Comparison of ENCODE assay signal across 13 cellular contexts in the genomic region with DNA sequence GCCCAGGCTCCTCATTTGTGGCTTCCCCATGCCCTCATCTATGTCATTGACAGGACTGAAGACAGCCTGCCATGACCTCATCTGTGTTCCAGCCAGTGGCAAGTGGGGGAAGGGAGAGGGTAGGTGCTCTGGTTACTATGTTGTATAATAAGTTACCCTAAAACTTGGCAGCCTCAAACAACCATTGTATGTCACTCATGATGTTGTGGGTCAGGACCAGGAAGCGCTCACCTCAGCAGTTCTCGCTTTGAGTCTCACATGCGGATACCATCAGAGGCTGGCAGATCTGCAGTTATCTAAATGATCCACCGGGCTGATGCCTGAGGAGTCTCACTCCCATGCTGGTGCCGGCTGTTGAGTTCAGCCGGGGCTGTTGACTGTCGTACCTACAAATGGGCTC.
DNase-seq lines count a peak whose midpoint lies in the region; ATAC-seq, FAIRE-seq and TF ChIP-seq lines count a peak whose summit lies in the region.
"Had no signal": no experiment of that assay in that cellular context is flagged by ENCODE, and none has a peak within 500 bp of the region (broad histone marks: within the 10 kb centered on the region; RNA-seq: fewer than 3 reads in every experiment).

No MANE protein-coding gene starts in this region.

- intact Hi-C loops in CD4-positive, alpha-beta T cell (cut with DNase I, micrococcal nuclease): loop anchor here in 1 of 2 experiments (5.0 kb wide), 1 partner anchor 187 kb away; no protein-coding TSS in a partner anchor
- intact Hi-C loops in pancreas (cut with DNase I): no loop called here

- no peaks in the 10 kb centered on the region for H3K9me2 ChIP-seq in GM23338 (ENCODE audit: insufficient read depth)

- no peaks in the 10 kb centered on the region for H3K79me2 ChIP-seq in GM23338 (replicated peaks; ENCODE audit: insufficient read depth)

- H3K36me3 Mint-ChIP-seq in CD4-positive, alpha-beta T cell (ENCODE audit: low read depth): no peaks in the 10 kb centered on the region
- H3K36me3 Mint-ChIP-seq in GM23338 (ENCODE audit: low read depth): peaks cover 7% of the 10 kb centered on the region
- H3K36me3 Mint-ChIP-seq in activated naive CD8-positive, alpha-beta T cell treated with anti-CD3 and anti-CD28 coated beads, Interleukin-2, amount 50 U/mL, for 24 hours (ENCODE audit: low read depth): no peaks in the 10 kb centered on the region
- H3K36me3 Mint-ChIP-seq: activated naive CD4-positive, alpha-beta T cell treated with anti-CD3 and anti-CD28 coated beads, Interleukin-2, amount 50 U/mL, for 72 hours; T-cell had no signal

- H3K27me3 ChIP-seq in CD4-positive, alpha-beta T cell (ENCODE audit: control insufficient read depth, insufficient read depth, low read length): peaks cover 46% of the 10 kb centered on the region
- H3K27me3 ChIP-seq in GM23338 (ENCODE audit: insufficient read depth) (no peaks in the 10 kb centered on the region), pancreas (no peaks in the 10 kb centered on the region)
- H3K27me3 ChIP-seq: foreskin keratinocyte had no signal

- no peaks in the 10 kb centered on the region for H3K9me3 Mint-ChIP-seq in CD4-positive, alpha-beta T cell
- H3K9me3 Mint-ChIP-seq in GM23338: peaks cover 5% of the 10 kb centered on the region; the same call in 2 of the 3 replicates
- H3K9me3 Mint-ChIP-seq in activated naive CD8-positive, alpha-beta T cell treated with anti-CD3 and anti-CD28 coated beads, Interleukin-2, amount 50 U/mL, for 24 hours: no peaks in the 10 kb centered on the region
- H3K9me3 Mint-ChIP-seq: activated naive CD4-positive, alpha-beta T cell treated with anti-CD3 and anti-CD28 coated beads, Interleukin-2, amount 50 U/mL, for 72 hours; T-cell had no signal

- peak; percentile 43 for ATAC-seq in CD4-positive, alpha-beta T cell (ENCODE audit: poor library complexity)
- ATAC-seq in GM23338 (no peak), pancreas (peak; percentile 37 to 49 (median 41))
- ATAC-seq in activated naive CD8-positive, alpha-beta T cell treated with anti-CD3 and anti-CD28 coated beads, Interleukin-2, amount 50 U/mL, for 24 hours: peak; percentile 35
- ATAC-seq: foreskin keratinocyte had no signal

- H3K9me3 ChIP-seq in CD4-positive, alpha-beta T cell (ENCODE audit: control insufficient read depth, low read length): no peaks in the 10 kb centered on the region
- H3K9me3 ChIP-seq in pancreas: no peaks in the 10 kb centered on the region

- H4K20me1 ChIP-seq in GM23338 (replicated peaks; ENCODE audit: insufficient read depth): no peaks in the 10 kb centered on the region

- H3K36me3 ChIP-seq in GM23338 (ENCODE audit: insufficient read depth) (no peaks in the 10 kb centered on the region), pancreas (no peaks in the 10 kb centered on the region)

- CTCF ChIA-PET in CD4-positive, alpha-beta T cell (lab: Charles Lee): no interaction called here

- FAIRE-seq in pancreas (lab: Jason Lieb, UNC): no peak

- no peak overlapping the region for H3K27ac Mint-ChIP-seq in CD4-positive, alpha-beta T cell
- H3K27ac Mint-ChIP-seq in GM23338: no peak overlapping the region
- no peak overlapping the region for H3K27ac Mint-ChIP-seq in activated naive CD8-positive, alpha-beta T cell treated with anti-CD3 and anti-CD28 coated beads, Interleukin-2, amount 50 U/mL, for 24 hours
- H3K27ac Mint-ChIP-seq: T-cell had no signal

- DNase-seq in CD4-positive, alpha-beta T cell: no peak
- peak; percentile 39 for DNase-seq in GM23338 (ENCODE audit: low spot score)
- no peak for DNase-seq in activated naive CD8-positive, alpha-beta T cell treated with anti-CD3 and anti-CD28 coated beads, Interleukin-2, amount 50 U/mL, for 24 hours
- peak in 4 of 6 donors; percentile 70 to 81 (median 80) for DNase-seq in pancreas
- DNase-seq in HPDE6-E6E7 (ENCODE audit: extremely low spot score): no peak
- no peak for DNase-seq in Ammon's horn (ENCODE audit: low spot score)
- DNase-seq in glomerular visceral epithelial cell (ENCODE audit: extremely low spot score): no peak
- DNase-seq: C1 segment of cervical spinal cord; DND-41; effector CD8-positive, alpha-beta T cell; foreskin keratinocyte; T-cell had no signal

- POLR2A ChIA-PET in CD4-positive, alpha-beta T cell (lab: Charles Lee): no interaction called here

- peaks cover 13% of the 10 kb centered on the region; the same call in 1 of the 2 replicates for H3K4me1 ChIP-seq in GM23338 (ENCODE audit: insufficient read depth)
- peaks cover 0 to 13% (median 6%) of the 10 kb centered on the region in 3 donors for H3K4me1 ChIP-seq in pancreas

- H3K4me3 ChIP-seq in GM23338 (0 out of 2 replicates have a peak overlapping the region, but pooled peaks have one; percentile 25), pancreas (peak overlapping the region in 2 of 4 donors; percentile 53 to 60)

- peak overlapping the region; percentile 73 for H3K4me2 ChIP-seq in GM23338

- peak overlapping the region; percentile 92; the same call in 1 of the 2 replicates for H2AFZ ChIP-seq in GM23338

- H3K4me3 Mint-ChIP-seq in CD4-positive, alpha-beta T cell: no peak overlapping the region
- H3K4me3 Mint-ChIP-seq in GM23338: no peak overlapping the region
- H3K4me3 Mint-ChIP-seq in activated naive CD8-positive, alpha-beta T cell treated with anti-CD3 and anti-CD28 coated beads, Interleukin-2, amount 50 U/mL, for 24 hours: no peak overlapping the region
- H3K4me3 Mint-ChIP-seq: T-cell had no signal

- peaks cover 11% of the 10 kb centered on the region for H3K4me1 Mint-ChIP-seq in CD4-positive, alpha-beta T cell (ENCODE audit: low read depth)
- H3K4me1 Mint-ChIP-seq in GM23338: peaks cover 41% of the 10 kb centered on the region
- H3K4me1 Mint-ChIP-seq in activated naive CD8-positive, alpha-beta T cell treated with anti-CD3 and anti-CD28 coated beads, Interleukin-2, amount 50 U/mL, for 24 hours: peaks cover 5% of the 10 kb centered on the region

- H3K27me3 Mint-ChIP-seq in CD4-positive, alpha-beta T cell: peaks cover 61% of the 10 kb centered on the region
- H3K27me3 Mint-ChIP-seq in GM23338 (ENCODE audit: insufficient read depth, low read depth, poor library complexity): peaks cover 20% of the 10 kb centered on the region
- peaks cover 47% of the 10 kb centered on the region for H3K27me3 Mint-ChIP-seq in activated naive CD8-positive, alpha-beta T cell treated with anti-CD3 and anti-CD28 coated beads, Interleukin-2, amount 50 U/mL, for 24 hours

- WGBS in pancreas, 2 donors: 14 to 15% methylated on average over 7 of the region's 7 CpGs

- H3F3A ChIP-seq in GM23338 (replicated peaks; ENCODE audit: low read depth): 0 out of 2 replicates have a peak, but pooled peaks cover 3% of the 10 kb centered on the region

- no peak for TF ChIP-seq CTCF in CD4-positive, alpha-beta T cell (IDR thresholded peaks at IDR 0.05)
- TF ChIP-seq CTCF in GM23338 (conservative IDR thresholded peaks at IDR 0.05; ENCODE audit: low read depth in 2 of 2) (no peak), pancreas (IDR thresholded peaks at IDR 0.05) (no peak)

- no peak overlapping the region for H3K27ac ChIP-seq in CD4-positive, alpha-beta T cell (ENCODE audit: low read depth, low read length)
- H3K27ac ChIP-seq in GM23338 (ENCODE audit: low read depth) (0 out of 2 replicates have a peak overlapping the region, but pooled peaks have one; percentile 47), pancreas (peak overlapping the region; percentile 88 to 98 (median 98))
- H3K27ac ChIP-seq: foreskin keratinocyte had no signal

TF ChIP-seq in GM23338, 12 proteins besides CTCF, POLR2A, EP300 and RAD21 (continues in another document):
- TF ChIP-seq, protein P1, sequence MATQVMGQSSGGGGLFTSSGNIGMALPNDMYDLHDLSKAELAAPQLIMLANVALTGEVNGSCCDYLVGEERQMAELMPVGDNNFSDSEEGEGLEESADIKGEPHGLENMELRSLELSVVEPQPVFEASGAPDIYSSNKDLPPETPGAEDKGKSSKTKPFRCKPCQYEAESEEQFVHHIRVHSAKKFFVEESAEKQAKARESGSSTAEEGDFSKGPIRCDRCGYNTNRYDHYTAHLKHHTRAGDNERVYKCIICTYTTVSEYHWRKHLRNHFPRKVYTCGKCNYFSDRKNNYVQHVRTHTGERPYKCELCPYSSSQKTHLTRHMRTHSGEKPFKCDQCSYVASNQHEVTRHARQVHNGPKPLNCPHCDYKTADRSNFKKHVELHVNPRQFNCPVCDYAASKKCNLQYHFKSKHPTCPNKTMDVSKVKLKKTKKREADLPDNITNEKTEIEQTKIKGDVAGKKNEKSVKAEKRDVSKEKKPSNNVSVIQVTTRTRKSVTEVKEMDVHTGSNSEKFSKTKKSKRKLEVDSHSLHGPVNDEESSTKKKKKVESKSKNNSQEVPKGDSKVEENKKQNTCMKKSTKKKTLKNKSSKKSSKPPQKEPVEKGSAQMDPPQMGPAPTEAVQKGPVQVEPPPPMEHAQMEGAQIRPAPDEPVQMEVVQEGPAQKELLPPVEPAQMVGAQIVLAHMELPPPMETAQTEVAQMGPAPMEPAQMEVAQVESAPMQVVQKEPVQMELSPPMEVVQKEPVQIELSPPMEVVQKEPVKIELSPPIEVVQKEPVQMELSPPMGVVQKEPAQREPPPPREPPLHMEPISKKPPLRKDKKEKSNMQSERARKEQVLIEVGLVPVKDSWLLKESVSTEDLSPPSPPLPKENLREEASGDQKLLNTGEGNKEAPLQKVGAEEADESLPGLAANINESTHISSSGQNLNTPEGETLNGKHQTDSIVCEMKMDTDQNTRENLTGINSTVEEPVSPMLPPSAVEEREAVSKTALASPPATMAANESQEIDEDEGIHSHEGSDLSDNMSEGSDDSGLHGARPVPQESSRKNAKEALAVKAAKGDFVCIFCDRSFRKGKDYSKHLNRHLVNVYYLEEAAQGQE (IDR thresholded peaks at IDR 0.05; ENCODE audit: unreplicated experiment): no peak
- TF ChIP-seq ZNF331 (CRISPR knock-in tag; IDR thresholded peaks at IDR 0.05; ENCODE audit: low read depth): no peak

Comparison
In these comparisons a context has a peak if more than half of its experiments do, and no peak if none do; other contexts are left out.
1. DNase-seq: peak in GM23338 (single experiment) and pancreas (4 of 6); none in CD4-positive, alpha-beta T cell (0 of 10), activated naive CD8-positive, alpha-beta T cell treated with anti-CD3 and anti-CD28 coated beads, Interleukin-2, amount 50 U/mL, for 24 hours (single experiment), HPDE6-E6E7 (single experiment), Ammon's horn (single experiment) and glomerular visceral epithelial cell (single experiment).